Comparison of ENCODE assay signal across 8 cellular contexts in the genomic region with DNA sequence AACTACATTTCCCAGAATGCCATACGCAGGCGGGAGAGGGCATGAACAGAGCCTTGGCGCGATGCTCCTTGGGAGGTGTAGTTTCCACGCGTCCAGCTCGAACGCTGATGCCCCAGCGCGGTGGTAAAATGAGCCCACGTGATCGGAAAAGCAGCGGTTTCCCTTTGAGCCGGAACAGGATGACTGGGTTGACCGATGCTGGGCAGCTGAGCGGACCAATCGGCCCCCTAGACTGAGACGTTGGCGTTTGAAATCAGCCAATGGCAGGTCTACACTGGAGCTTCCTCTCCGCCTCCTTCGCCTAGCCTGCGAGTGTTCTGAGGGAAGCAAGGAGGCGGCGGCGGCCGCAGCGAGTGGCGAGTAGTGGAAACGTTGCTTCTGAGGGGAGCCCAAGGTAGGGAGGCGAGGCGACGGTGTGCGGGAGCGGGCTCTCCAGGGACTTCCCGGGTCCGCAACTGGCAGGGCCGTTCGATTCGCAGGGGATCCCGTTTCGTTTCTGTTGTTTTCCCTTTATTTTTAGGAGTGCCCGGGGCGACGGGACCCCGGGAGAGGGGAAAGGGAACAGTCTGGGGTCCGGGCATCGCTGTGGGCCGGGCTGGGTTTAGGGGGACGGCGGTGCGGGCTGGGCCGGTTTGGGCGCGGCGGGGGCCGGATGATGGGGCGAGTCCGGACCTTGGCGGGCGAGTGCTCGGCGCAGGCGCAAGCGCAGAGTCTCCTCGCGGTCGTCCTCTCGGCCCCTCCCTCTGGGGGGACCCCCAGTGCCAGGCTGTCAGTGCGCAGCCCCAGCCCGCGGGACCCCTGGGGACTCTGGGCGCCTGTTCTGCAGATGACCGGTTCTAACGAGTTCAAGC. TPM values are rescaled to one million over a fixed set of nuclear protein-coding genes. Genes with fewer than 3 reads are reported as not detected.
A peak's percentile ranks its signal among the peaks of the same experiment; 100 is the strongest.
DNase-seq lines count a peak whose midpoint lies in the region; ATAC-seq and TF ChIP-seq lines count a peak whose summit lies in the region.

A gene with protein sequence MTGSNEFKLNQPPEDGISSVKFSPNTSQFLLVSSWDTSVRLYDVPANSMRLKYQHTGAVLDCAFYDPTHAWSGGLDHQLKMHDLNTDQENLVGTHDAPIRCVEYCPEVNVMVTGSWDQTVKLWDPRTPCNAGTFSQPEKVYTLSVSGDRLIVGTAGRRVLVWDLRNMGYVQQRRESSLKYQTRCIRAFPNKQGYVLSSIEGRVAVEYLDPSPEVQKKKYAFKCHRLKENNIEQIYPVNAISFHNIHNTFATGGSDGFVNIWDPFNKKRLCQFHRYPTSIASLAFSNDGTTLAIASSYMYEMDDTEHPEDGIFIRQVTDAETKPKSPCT (plus strand): TSS at position 311 of the 851 bp plus-strand sequence. CDS start 516 bp downstream, at position 827.

- H3K27ac Mint-ChIP-seq in activated CD4-positive, alpha-beta memory T cell treated with anti-CD3 and anti-CD28 coated beads for 36 hours: peak within 1 kb of the TSS; percentile 100

- peaks cover 0 to 13% (median 6%) of the 10 kb centered on the region in 4 donors for H3K36me3 ChIP-seq in liver (ENCODE audit: control insufficient read depth in 4 of 4, insufficient read depth in 3 of 4, low read depth in 1 of 4, low read length in 3 of 4)

- no peaks in the 10 kb centered on the region for H3K9me3 Mint-ChIP-seq in activated CD4-positive, alpha-beta memory T cell treated with anti-CD3 and anti-CD28 coated beads for 36 hours

- WGBS in liver: under 1% methylated on average over 74 of the region's 74 CpGs

- TF ChIP-seq CTCF in dorsolateral prefrontal cortex (IDR thresholded peaks at IDR 0.05 in 54 of 56, conservative IDR thresholded peaks at IDR 0.05 in 2 of 56; ENCODE audit: low read depth in 1 of 56, partially characterized antibody in 56 of 56): peak in 40 of 56 donors; percentile 10 to 59 (median 42)
- peak; percentile 30 for TF ChIP-seq CTCF in liver (IDR thresholded peaks at IDR 0.05; ENCODE audit: low read depth, low read length, missing input control)

- H3K27me3 Mint-ChIP-seq in activated CD4-positive, alpha-beta memory T cell treated with anti-CD3 and anti-CD28 coated beads for 36 hours: peaks cover 9% of the 10 kb centered on the region

- H3K4me1 Mint-ChIP-seq in activated CD4-positive, alpha-beta memory T cell treated with anti-CD3 and anti-CD28 coated beads for 36 hours (ENCODE audit: low read depth): peaks cover 61% of the 10 kb centered on the region

- H3K4me3 ChIP-seq in dorsolateral prefrontal cortex (peak within 1 kb of the TSS; percentile 68 to 100 (median 93)), liver (ENCODE audit: low read depth in 1 of 3, low read length in 3 of 3) (peak within 1 kb of the TSS; percentile 70 to 88 (median 81))

- DNase-seq in CD1c-positive myeloid dendritic cell (ENCODE audit: extremely low spot score): peak; percentile 100
- DNase-seq in NCI-H82 treated with DMSO at 0.1 percent for 48 hours (lab: John Stamatoyannopoulos, UW; ENCODE audit: unreplicated experiment): peak; percentile 97
- peak; percentile 98 for DNase-seq in activated CD4-positive, alpha-beta memory T cell treated with anti-CD3 and anti-CD28 coated beads for 36 hours
- peak; percentile 98 to 100 (median 100) for DNase-seq in dorsolateral prefrontal cortex
- DNase-seq in stimulated activated CD4-positive, alpha-beta T cell treated with anti-CD3 and anti-CD28 coated beads, Interleukin-4, amount 100 ng/mL, for 24 hours: peak; percentile 97

- CTCF ChIA-PET in activated CD4-positive, alpha-beta memory T cell treated with anti-CD3 and anti-CD28 coated beads for 36 hours (lab: Charles Lee): interaction anchor here (0.6 to 1.2 kb wide), 5 partner anchors 21 to 1307 kb away, joined by 3 to 5 read pairs (median 3); a partner anchor contains a TSS

- peaks cover 46% of the 10 kb centered on the region for H3K36me3 Mint-ChIP-seq in activated CD4-positive, alpha-beta memory T cell treated with anti-CD3 and anti-CD28 coated beads for 36 hours

- H3K27ac ChIP-seq in dorsolateral prefrontal cortex: peak within 1 kb of the TSS in 54 of 59 donors; percentile 25 to 93 (median 82)
- peak within 1 kb of the TSS; percentile 60 to 79 for H3K27ac ChIP-seq in liver (ENCODE audit: low read depth in 1 of 2, low read length in 2 of 2)

- peaks cover 7 to 36% (median 32%) of the 10 kb centered on the region in 4 donors for H3K4me1 ChIP-seq in liver (ENCODE audit: control insufficient read depth in 4 of 4, insufficient read depth in 4 of 4, low read length in 3 of 4)

- POLR2A ChIA-PET in activated CD4-positive, alpha-beta memory T cell treated with anti-CD3 and anti-CD28 coated beads for 36 hours (lab: Charles Lee): interaction anchor here (0.6 to 1.9 kb wide), 5 partner anchors 9 to 133 kb away, joined by 3 to 8 read pairs (median 6); no protein-coding TSS in a partner anchor

- peak within 1 kb of the TSS; percentile 33 to 73 for H3K9ac ChIP-seq in liver (ENCODE audit: low read depth in 1 of 2, low read length in 2 of 2)

- peak; percentile 17 to 40 for TF ChIP-seq RAD21 in liver (IDR thresholded peaks at IDR 0.05)

- no peaks in the 10 kb centered on the region for H3K9me3 ChIP-seq in liver (ENCODE audit: control insufficient read depth in 4 of 4, low read length in 3 of 4)

- ATAC-seq in GM19438 (IDR thresholded peaks at IDR 0.05; ENCODE audit: low read depth, unreplicated experiment) (peak; percentile 88), HG03575 (IDR thresholded peaks at IDR 0.05; ENCODE audit: extremely low read depth, insufficient number of reproducible peaks, low FRiP score, unreplicated experiment) (peak; percentile 83)

- H3K4me3 Mint-ChIP-seq in activated CD4-positive, alpha-beta memory T cell treated with anti-CD3 and anti-CD28 coated beads for 36 hours: peak within 1 kb of the TSS; percentile 100

- intact Hi-C loops in activated CD4-positive, alpha-beta memory T cell treated with anti-CD3 and anti-CD28 coated beads for 36 hours (cut with micrococcal nuclease): loop anchor here (1.0 to 10.0 kb wide), 10 partner anchors 20 to 1640 kb away; a partner anchor contains a TSS
- intact Hi-C loops in dorsolateral prefrontal cortex (cut with DNase I): loop anchor here (5.0 to 10.0 kb wide), 4 partner anchors 150 to 403 kb away; a partner anchor contains a TSS

- H3K27me3 ChIP-seq in dorsolateral prefrontal cortex (peaks cover 17 to 42% (median 37%) of the 10 kb centered on the region in 45 donors), liver (ENCODE audit: control insufficient read depth in 4 of 4, insufficient read depth in 4 of 4, low read length in 3 of 4) (peaks cover 6 to 24% (median 8%) of the 10 kb centered on the region in 4 donors)

TF ChIP-seq in liver, 16 proteins besides CTCF, POLR2A, EP300 and RAD21 (continues in another document):
- TF ChIP-seq, protein P1, sequence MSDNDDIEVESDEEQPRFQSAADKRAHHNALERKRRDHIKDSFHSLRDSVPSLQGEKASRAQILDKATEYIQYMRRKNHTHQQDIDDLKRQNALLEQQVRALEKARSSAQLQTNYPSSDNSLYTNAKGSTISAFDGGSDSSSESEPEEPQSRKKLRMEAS (IDR thresholded peaks at IDR 0.05): peak; percentile 87
- TF ChIP-seq SP1 (IDR thresholded peaks at IDR 0.05) (peak; percentile 91), EGR1 (IDR thresholded peaks at IDR 0.05; ENCODE audit: low read depth in 2 of 2) (peak in 1 of 2 donors; percentile 52), YY1 (IDR thresholded peaks at IDR 0.05) (peak; percentile 73), HNF4G (IDR thresholded peaks at IDR 0.05) (no peak), JUND (IDR thresholded peaks at IDR 0.05) (peak in 1 of 2 donors; percentile 22), GABPA (IDR thresholded peaks at IDR 0.05 in 1 of 2, conservative IDR thresholded peaks at IDR 0.05 in 1 of 2) (peak; percentile 74 to 94)
- TF ChIP-seq, protein P2, sequence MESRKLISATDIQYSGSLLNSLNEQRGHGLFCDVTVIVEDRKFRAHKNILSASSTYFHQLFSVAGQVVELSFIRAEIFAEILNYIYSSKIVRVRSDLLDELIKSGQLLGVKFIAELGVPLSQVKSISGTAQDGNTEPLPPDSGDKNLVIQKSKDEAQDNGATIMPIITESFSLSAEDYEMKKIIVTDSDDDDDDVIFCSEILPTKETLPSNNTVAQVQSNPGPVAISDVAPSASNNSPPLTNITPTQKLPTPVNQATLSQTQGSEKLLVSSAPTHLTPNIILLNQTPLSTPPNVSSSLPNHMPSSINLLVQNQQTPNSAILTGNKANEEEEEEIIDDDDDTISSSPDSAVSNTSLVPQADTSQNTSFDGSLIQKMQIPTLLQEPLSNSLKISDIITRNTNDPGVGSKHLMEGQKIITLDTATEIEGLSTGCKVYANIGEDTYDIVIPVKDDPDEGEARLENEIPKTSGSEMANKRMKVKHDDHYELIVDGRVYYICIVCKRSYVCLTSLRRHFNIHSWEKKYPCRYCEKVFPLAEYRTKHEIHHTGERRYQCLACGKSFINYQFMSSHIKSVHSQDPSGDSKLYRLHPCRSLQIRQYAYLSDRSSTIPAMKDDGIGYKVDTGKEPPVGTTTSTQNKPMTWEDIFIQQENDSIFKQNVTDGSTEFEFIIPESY (IDR thresholded peaks at IDR 0.05): peak; percentile 72
- TF ChIP-seq, protein P3, sequence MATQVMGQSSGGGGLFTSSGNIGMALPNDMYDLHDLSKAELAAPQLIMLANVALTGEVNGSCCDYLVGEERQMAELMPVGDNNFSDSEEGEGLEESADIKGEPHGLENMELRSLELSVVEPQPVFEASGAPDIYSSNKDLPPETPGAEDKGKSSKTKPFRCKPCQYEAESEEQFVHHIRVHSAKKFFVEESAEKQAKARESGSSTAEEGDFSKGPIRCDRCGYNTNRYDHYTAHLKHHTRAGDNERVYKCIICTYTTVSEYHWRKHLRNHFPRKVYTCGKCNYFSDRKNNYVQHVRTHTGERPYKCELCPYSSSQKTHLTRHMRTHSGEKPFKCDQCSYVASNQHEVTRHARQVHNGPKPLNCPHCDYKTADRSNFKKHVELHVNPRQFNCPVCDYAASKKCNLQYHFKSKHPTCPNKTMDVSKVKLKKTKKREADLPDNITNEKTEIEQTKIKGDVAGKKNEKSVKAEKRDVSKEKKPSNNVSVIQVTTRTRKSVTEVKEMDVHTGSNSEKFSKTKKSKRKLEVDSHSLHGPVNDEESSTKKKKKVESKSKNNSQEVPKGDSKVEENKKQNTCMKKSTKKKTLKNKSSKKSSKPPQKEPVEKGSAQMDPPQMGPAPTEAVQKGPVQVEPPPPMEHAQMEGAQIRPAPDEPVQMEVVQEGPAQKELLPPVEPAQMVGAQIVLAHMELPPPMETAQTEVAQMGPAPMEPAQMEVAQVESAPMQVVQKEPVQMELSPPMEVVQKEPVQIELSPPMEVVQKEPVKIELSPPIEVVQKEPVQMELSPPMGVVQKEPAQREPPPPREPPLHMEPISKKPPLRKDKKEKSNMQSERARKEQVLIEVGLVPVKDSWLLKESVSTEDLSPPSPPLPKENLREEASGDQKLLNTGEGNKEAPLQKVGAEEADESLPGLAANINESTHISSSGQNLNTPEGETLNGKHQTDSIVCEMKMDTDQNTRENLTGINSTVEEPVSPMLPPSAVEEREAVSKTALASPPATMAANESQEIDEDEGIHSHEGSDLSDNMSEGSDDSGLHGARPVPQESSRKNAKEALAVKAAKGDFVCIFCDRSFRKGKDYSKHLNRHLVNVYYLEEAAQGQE (IDR thresholded peaks at IDR 0.05): peak; percentile 35

RNA-seq across cellular contexts. Expression of the gene that starts here (rescaled TPM):
- 100 to 1,000 TPM; 259 to 265 TPM for total RNA-seq in activated CD4-positive, alpha-beta memory T cell treated with anti-CD3 and anti-CD28 coated beads for 36 hours
- total RNA-seq in dorsolateral prefrontal cortex (10 to 100 TPM; 42.8 to 88.8 (median 64.1) TPM), liver (10 to 100 TPM; 53.0 to 90.9 TPM)
- polyA plus RNA-seq in liver: 10 to 100 TPM; 27.1 to 30.3 TPM

Comparison
In these comparisons a context has a peak if more than half of its experiments do, and no peak if none do; other contexts are left out.
1. Peak in every context shown above with its lines: DNase-seq, ATAC-seq, H3K4me3 ChIP-seq and H3K27ac ChIP-seq.